1 cellular context compared by ENCODE assay signal in the genomic region with DNA sequence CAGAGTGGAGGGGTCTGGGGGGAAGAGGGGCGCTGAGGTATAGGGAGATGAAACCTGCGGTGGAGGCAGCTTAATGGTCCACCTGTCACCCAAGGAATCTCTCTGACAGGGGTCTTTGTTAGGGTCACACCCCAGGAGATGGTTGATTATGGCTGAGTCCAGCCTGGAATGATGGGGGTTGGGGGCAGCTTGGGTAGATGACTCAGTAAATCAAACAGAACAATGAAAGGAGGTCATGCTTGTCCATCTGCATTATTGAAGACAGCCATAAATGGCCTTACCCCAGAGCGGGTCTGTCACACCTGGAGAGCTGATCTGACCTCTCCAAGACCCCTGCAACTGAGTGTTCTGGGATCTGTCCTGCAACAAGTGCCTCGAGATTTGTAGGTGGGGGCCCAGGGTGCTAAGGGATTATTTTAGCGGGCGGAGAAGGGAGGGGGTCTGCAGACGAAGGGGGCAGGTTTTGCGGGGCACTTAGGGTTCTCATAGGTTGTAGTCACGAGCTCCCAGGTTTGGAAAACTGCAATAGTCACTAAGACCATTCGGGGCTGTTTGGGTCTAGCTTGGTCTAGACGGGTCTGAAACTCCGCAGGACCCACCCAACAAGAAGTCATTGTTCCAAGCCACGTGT.
TF ChIP-seq lines count a peak whose summit lies in the region.

No MANE protein-coding gene starts in this region.

TF ChIP-seq in GM23338, 12 proteins besides CTCF, POLR2A, EP300 and RAD21 (continued from another document):
- TF ChIP-seq, protein P1, sequence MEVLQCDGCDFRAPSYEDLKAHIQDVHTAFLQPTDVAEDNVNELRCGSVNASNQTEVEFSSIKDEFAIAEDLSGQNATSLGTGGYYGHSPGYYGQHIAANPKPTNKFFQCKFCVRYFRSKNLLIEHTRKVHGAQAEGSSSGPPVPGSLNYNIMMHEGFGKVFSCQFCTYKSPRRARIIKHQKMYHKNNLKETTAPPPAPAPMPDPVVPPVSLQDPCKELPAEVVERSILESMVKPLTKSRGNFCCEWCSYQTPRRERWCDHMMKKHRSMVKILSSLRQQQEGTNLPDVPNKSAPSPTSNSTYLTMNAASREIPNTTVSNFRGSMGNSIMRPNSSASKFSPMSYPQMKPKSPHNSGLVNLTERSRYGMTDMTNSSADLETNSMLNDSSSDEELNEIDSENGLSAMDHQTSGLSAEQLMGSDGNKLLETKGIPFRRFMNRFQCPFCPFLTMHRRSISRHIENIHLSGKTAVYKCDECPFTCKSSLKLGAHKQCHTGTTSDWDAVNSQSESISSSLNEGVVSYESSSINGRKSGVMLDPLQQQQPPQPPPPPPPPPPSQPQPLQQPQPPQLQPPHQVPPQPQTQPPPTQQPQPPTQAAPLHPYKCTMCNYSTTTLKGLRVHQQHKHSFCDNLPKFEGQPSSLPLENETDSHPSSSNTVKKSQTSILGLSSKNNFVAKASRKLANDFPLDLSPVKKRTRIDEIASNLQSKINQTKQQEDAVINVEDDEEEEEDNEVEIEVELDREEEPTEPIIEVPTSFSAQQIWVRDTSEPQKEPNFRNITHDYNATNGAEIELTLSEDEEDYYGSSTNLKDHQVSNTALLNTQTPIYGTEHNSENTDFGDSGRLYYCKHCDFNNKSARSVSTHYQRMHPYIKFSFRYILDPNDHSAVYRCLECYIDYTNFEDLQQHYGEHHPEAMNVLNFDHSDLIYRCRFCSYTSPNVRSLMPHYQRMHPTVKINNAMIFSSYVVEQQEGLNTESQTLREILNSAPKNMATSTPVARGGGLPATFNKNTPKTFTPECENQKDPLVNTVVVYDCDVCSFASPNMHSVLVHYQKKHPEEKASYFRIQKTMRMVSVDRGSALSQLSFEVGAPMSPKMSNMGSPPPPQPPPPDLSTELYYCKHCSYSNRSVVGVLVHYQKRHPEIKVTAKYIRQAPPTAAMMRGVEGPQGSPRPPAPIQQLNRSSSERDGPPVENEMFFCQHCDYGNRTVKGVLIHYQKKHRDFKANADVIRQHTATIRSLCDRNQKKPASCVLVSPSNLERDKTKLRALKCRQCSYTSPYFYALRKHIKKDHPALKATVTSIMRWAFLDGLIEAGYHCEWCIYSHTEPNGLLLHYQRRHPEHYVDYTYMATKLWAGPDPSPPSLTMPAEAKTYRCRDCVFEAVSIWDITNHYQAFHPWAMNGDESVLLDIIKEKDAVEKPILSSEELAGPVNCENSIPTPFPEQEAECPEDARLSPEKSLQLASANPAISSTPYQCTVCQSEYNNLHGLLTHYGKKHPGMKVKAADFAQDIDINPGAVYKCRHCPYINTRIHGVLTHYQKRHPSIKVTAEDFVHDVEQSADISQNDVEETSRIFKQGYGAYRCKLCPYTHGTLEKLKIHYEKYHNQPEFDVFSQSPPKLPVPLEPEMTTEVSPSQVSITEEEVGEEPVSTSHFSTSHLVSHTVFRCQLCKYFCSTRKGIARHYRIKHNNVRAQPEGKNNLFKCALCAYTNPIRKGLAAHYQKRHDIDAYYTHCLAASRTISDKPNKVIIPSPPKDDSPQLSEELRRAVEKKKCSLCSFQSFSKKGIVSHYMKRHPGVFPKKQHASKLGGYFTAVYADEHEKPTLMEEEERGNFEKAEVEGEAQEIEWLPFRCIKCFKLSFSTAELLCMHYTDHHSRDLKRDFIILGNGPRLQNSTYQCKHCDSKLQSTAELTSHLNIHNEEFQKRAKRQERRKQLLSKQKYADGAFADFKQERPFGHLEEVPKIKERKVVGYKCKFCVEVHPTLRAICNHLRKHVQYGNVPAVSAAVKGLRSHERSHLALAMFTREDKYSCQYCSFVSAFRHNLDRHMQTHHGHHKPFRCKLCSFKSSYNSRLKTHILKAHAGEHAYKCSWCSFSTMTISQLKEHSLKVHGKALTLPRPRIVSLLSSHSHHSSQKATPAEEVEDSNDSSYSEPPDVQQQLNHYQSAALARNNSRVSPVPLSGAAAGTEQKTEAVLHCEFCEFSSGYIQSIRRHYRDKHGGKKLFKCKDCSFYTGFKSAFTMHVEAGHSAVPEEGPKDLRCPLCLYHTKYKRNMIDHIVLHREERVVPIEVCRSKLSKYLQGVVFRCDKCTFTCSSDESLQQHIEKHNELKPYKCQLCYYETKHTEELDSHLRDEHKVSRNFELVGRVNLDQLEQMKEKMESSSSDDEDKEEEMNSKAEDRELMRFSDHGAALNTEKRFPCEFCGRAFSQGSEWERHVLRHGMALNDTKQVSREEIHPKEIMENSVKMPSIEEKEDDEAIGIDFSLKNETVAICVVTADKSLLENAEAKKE (CRISPR knock-in tag; IDR thresholded peaks at IDR 0.05) = no peak
- TF ChIP-seq CREB1 (CRISPR knock-in tag; IDR thresholded peaks at IDR 0.05; ENCODE audit: low read depth) (no peak), JUNB (IDR thresholded peaks at IDR 0.05; ENCODE audit: unreplicated experiment) (no peak), ZNF331 (CRISPR knock-in tag; IDR thresholded peaks at IDR 0.05; ENCODE audit: low read depth) (no peak), POLR2AphosphoS5 (IDR thresholded peaks at IDR 0.05; ENCODE audit: low read depth) (no peak), EZH2phosphoT487 (IDR thresholded peaks at IDR 0.05; ENCODE audit: unreplicated experiment) (no peak), NANOG (IDR thresholded peaks at IDR 0.05; ENCODE audit: borderline replicate concordance) (no peak), ZNF114 (CRISPR knock-in tag; IDR thresholded peaks at IDR 0.05) (no peak)
